In the genomic region with DNA sequence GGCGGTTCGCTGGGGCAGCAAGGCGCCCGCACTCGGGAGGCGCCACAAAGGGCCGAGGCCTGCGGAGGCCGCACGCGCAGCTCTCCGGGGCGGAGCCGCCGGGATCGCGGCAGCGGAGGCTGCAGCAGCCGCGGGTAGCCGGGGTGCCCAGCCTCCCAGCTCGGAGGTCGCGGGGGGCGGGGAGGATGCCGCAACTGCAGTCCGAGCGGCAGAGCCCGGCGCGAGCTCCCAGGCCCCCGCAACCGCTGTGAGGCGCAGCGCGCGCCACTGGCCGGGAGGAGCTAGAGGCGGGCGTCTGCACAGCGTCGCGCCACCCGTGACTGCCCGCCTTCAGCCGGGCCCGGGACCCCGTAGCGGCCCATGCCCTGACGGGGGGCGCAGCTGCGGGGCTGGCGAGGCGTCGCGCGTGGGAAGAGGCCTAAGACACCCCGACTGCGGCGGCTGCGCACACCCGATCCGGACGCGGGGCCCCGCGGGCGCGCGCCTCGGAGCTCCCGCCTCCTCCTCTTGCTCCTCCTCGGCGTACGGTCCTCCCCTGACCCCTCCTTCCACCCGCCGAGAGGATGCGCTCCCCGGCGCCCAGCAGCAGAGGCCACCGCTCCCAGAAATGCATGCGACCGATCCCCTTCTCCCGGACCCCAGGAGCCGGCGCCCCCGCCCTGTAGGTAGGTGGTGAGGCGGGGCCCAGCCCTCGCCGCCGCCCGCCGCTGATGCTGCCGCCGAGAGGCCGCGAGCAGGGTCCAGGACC, we compare ENCODE assay signal across 8 cellular contexts. TPM values are rescaled to one million over a fixed set of nuclear protein-coding genes. Genes with fewer than 3 reads are reported as not detected.
DNase-seq lines count a peak whose midpoint lies in the region; ATAC-seq and TF ChIP-seq lines count a peak whose summit lies in the region.

A gene with protein sequence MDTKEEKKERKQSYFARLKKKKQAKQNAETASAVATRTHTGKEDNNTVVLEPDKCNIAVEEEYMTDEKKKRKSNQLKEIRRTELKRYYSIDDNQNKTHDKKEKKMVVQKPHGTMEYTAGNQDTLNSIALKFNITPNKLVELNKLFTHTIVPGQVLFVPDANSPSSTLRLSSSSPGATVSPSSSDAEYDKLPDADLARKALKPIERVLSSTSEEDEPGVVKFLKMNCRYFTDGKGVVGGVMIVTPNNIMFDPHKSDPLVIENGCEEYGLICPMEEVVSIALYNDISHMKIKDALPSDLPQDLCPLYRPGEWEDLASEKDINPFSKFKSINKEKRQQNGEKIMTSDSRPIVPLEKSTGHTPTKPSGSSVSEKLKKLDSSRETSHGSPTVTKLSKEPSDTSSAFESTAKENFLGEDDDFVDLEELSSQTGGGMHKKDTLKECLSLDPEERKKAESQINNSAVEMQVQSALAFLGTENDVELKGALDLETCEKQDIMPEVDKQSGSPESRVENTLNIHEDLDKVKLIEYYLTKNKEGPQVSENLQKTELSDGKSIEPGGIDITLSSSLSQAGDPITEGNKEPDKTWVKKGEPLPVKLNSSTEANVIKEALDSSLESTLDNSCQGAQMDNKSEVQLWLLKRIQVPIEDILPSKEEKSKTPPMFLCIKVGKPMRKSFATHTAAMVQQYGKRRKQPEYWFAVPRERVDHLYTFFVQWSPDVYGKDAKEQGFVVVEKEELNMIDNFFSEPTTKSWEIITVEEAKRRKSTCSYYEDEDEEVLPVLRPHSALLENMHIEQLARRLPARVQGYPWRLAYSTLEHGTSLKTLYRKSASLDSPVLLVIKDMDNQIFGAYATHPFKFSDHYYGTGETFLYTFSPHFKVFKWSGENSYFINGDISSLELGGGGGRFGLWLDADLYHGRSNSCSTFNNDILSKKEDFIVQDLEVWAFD (plus strand): TSS at position 558 of the 748 bp plus-strand sequence. CDS start 24,395 bp downstream, outside the sequence.

- ATAC-seq in GM19468 (IDR thresholded peaks at IDR 0.05; ENCODE audit: extremely low read depth, unreplicated experiment) (peak; percentile 38), Panc1 (peak; percentile 95)
- ATAC-seq in naive thymus-derived CD8-positive, alpha-beta T cell: peak; percentile 77 to 79

- H3K4me3 Mint-ChIP-seq in activated T-helper 1 cell treated with anti-CD3 and anti-CD28 coated beads, Interleukin-12 subunit alpha, Interleukin-12 subunit beta, Interleukin-2, Interleukin-4 antibody, amounts not matched to agents 30 ng/mL and 10 ng/mL and 1 ng/mL, durations not matched to agents 14 hours and 24 hours and 36 hours: peak within 1 kb of the TSS; percentile 91
- H3K4me3 Mint-ChIP-seq in naive thymus-derived CD8-positive, alpha-beta T cell: peak within 1 kb of the TSS; percentile 87 to 97 (median 94)

- H3K27ac Mint-ChIP-seq in activated T-helper 1 cell treated with anti-CD3 and anti-CD28 coated beads, Interleukin-12 subunit alpha, Interleukin-12 subunit beta, Interleukin-2, Interleukin-4 antibody, amounts not matched to agents 30 ng/mL and 10 ng/mL and 1 ng/mL, durations not matched to agents 14 hours and 24 hours and 36 hours: peak within 1 kb of the TSS; percentile 95
- H3K27ac Mint-ChIP-seq in naive thymus-derived CD8-positive, alpha-beta T cell: peak within 1 kb of the TSS; percentile 96 to 99 (median 98)

- no peaks in the 10 kb centered on the region for H3K9me3 ChIP-seq in Panc1 (ENCODE audit: control insufficient read depth, insufficient read depth, low read depth, low read length)

- peaks cover 39% of the 10 kb centered on the region for H3K4me1 ChIP-seq in Panc1 (ENCODE audit: control insufficient read depth, insufficient read depth, low read length)

- no peak for TF ChIP-seq CTCF in Panc1 (IDR thresholded peaks at IDR 0.05)

- peaks cover 51% of the 10 kb centered on the region for H3K4me1 Mint-ChIP-seq in activated T-helper 1 cell treated with anti-CD3 and anti-CD28 coated beads, Interleukin-12 subunit alpha, Interleukin-12 subunit beta, Interleukin-2, Interleukin-4 antibody, amounts not matched to agents 30 ng/mL and 10 ng/mL and 1 ng/mL, durations not matched to agents 14 hours and 24 hours and 36 hours (ENCODE audit: low read depth)
- H3K4me1 Mint-ChIP-seq in naive thymus-derived CD8-positive, alpha-beta T cell: peaks cover 18 to 54% (median 41%) of the 10 kb centered on the region in 4 donors

- BruUV-seq in Panc1 (replicated peaks; lab: Mats Ljungman, UMichigan): no TSS peak

- POLR2A ChIA-PET in Panc1 (lab: Charles Lee): interaction anchor here (0.6 to 1.5 kb wide), 4 partner anchors 9 to 184 kb away, joined by 3 to 8 read pairs (median 5); no protein-coding TSS in a partner anchor
- POLR2A ChIA-PET in naive thymus-derived CD8-positive, alpha-beta T cell (lab: Charles Lee): interaction anchor here (0.6 to 4.4 kb wide), 29 partner anchors 11 to 1551 kb away, joined by 3 to 271 read pairs (median 4); a partner anchor contains a TSS

- no peaks in the 10 kb centered on the region for H3K9me3 Mint-ChIP-seq in activated T-helper 1 cell treated with anti-CD3 and anti-CD28 coated beads, Interleukin-12 subunit alpha, Interleukin-12 subunit beta, Interleukin-2, Interleukin-4 antibody, amounts not matched to agents 30 ng/mL and 10 ng/mL and 1 ng/mL, durations not matched to agents 14 hours and 24 hours and 36 hours
- no peaks in the 10 kb centered on the region for H3K9me3 Mint-ChIP-seq in naive thymus-derived CD8-positive, alpha-beta T cell

- intact Hi-C loops in Panc1 (cut with micrococcal nuclease; ENCODE audit: unreplicated experiment): loop anchor here (2.0 kb wide), 1 partner anchor 62 kb away; no protein-coding TSS in a partner anchor
- intact Hi-C loops in activated T-helper 1 cell treated with anti-CD3 and anti-CD28 coated beads, Interleukin-12 subunit alpha, Interleukin-12 subunit beta, Interleukin-2, Interleukin-4 antibody, amounts not matched to agents 30 ng/mL and 10 ng/mL and 1 ng/mL, durations not matched to agents 14 hours and 24 hours and 36 hours (cut with micrococcal nuclease): loop anchor here (1.0 to 10.0 kb wide), 9 partner anchors 39 to 1724 kb away; a partner anchor contains a TSS

- no peaks in the 10 kb centered on the region; the same call in 1 of the 2 replicates for H3K36me3 ChIP-seq in Panc1 (ENCODE audit: control insufficient read depth, insufficient read depth, low read length)

- DNase-seq in D341Med (ENCODE audit: low spot score) (peak; percentile 89), HPDE6-E6E7 (ENCODE audit: extremely low spot score) (peak; percentile 55), Panc1 (ENCODE audit: low read depth, low spot score) (no peak), fibroblast of gingiva (ENCODE audit: low read depth) (peak; percentile 76)
- DNase-seq in activated T-helper 1 cell treated with anti-CD3 and anti-CD28 coated beads, Interleukin-12 subunit alpha, Interleukin-12 subunit beta, Interleukin-2, Interleukin-4 antibody, amounts not matched to agents 30 ng/mL and 10 ng/mL and 1 ng/mL, durations not matched to agents 14 hours and 24 hours and 36 hours (ENCODE audit: low spot score): peak; percentile 78
- peak; percentile 72 to 89 (median 78) for DNase-seq in naive thymus-derived CD8-positive, alpha-beta T cell
- DNase-seq in stimulated activated naive CD4-positive, alpha-beta T cell (lab: John Stamatoyannopoulos, UW): peak; percentile 66 to 83 (median 76)

- no peaks in the 10 kb centered on the region for H3K27me3 Mint-ChIP-seq in activated T-helper 1 cell treated with anti-CD3 and anti-CD28 coated beads, Interleukin-12 subunit alpha, Interleukin-12 subunit beta, Interleukin-2, Interleukin-4 antibody, amounts not matched to agents 30 ng/mL and 10 ng/mL and 1 ng/mL, durations not matched to agents 14 hours and 24 hours and 36 hours (ENCODE audit: insufficient read depth)
- no peaks in the 10 kb centered on the region for H3K27me3 Mint-ChIP-seq in naive thymus-derived CD8-positive, alpha-beta T cell

- no peaks in the 10 kb centered on the region for H3K27me3 ChIP-seq in Panc1 (ENCODE audit: control insufficient read depth, insufficient read depth, low read length)

- peak within 1 kb of the TSS; percentile 75 to 96 for H3K4me3 ChIP-seq in Panc1 (ENCODE audit: low read depth in 2 of 2, low read length in 2 of 2)

- H3K36me3 Mint-ChIP-seq in activated T-helper 1 cell treated with anti-CD3 and anti-CD28 coated beads, Interleukin-12 subunit alpha, Interleukin-12 subunit beta, Interleukin-2, Interleukin-4 antibody, amounts not matched to agents 30 ng/mL and 10 ng/mL and 1 ng/mL, durations not matched to agents 14 hours and 24 hours and 36 hours (ENCODE audit: low read depth): peaks cover 17% of the 10 kb centered on the region
- H3K36me3 Mint-ChIP-seq in naive thymus-derived CD8-positive, alpha-beta T cell: peaks cover 0 to 10% (median 4%) of the 10 kb centered on the region in 3 donors

- CTCF ChIA-PET in Panc1 (lab: Charles Lee): interaction anchor here (0.6 to 3.0 kb wide), 8 partner anchors 9 to 702 kb away, joined by 3 to 14 read pairs (median 7); a partner anchor contains a TSS

- H3K27ac ChIP-seq in Panc1 (ENCODE audit: low read length): peak within 1 kb of the TSS; percentile 98

- in situ Hi-C loops in Panc1 (cut with HindIII; ENCODE audit: low pct_unique_long_range_greater_than_20kb, low sequenced_read_pairs): no loop called here

RNA-seq across cellular contexts. Expression of the gene that starts here (rescaled TPM):
- 37.3 TPM for total RNA-seq in Panc1 (2021; ENCODE audit: unreplicated experiment)
- 17.1 TPM for polyA plus RNA-seq in Panc1 (2012; ENCODE audit: insufficient read length)
- 56.1 and 59.3 TPM in 2 replicates for total RNA-seq in activated T-helper 1 cell treated with anti-CD3 and anti-CD28 coated beads, Interleukin-12 subunit alpha, Interleukin-12 subunit beta, Interleukin-2, Interleukin-4 antibody, amounts not matched to agents 30 ng/mL and 10 ng/mL and 1 ng/mL, durations not matched to agents 14 hours and 24 hours and 36 hours
- total RNA-seq in naive thymus-derived CD8-positive, alpha-beta T cell: 10 to 100 TPM; 44.4 to 48.0 TPM
- polyA plus RNA-seq in naive thymus-derived CD8-positive, alpha-beta T cell: 10 to 100 TPM in 2 of 3 donors, 1 to 10 TPM in 1; 9.4 to 16.5 (median 13.5) TPM

Comparison
In these comparisons a context has a peak if more than half of its experiments do, and no peak if none do; other contexts are left out.
1. ATAC-seq: peak in every context shown above with its lines; median percentile 95 in Panc1; 78 in naive thymus-derived CD8-positive, alpha-beta T cell; 38 in GM19468.